Comparison of ENCODE assay signal across 15 cellular contexts in the genomic region with DNA sequence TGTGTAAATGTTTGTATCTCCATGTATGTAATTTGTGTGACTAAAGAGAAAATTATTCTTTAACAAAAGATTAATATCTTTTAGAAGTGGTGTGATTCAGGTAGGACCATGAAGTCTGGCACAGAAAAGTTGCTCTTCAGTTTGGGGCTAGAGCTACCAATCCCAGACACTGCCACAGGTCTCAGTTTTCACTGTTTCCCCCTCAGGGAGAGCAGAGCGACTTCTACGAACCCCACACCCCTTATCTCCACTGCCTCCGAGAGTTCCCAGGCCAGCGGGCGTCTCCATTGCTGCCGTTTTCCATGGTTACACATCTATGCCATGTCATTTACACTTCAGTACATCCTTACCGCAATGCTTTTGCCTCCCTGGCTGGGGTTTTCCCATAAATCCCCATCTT.
"Had no signal": no experiment of that assay in that cellular context is flagged by ENCODE, and none has a peak within 500 bp of the region (broad histone marks: within the 10 kb centered on the region; RNA-seq: fewer than 3 reads in every experiment).

No MANE protein-coding gene starts in this region.

- H3K27ac Mint-ChIP-seq: activated CD4-positive, alpha-beta T cell treated with anti-CD3 and anti-CD28 coated beads, Interleukin-2, amount 10 ng/mL, durations not matched to agents 7 days and 5 days; activated T-helper 17 cell treated with anti-CD3 and anti-CD28 coated beads, Interleukin-2, amount 50 U/mL, for 72 hours; naive B cell; T-helper 2 cell treated with Interferon-gamma antibody and Interleukin-4, amounts not matched to agents 5 μg/mL and 100 μg/mL, for 36 hours; type B pancreatic cell had no signal

- H3K9me3 Mint-ChIP-seq: T-helper 2 cell treated with Interferon-gamma antibody and Interleukin-4, amounts not matched to agents 5 μg/mL and 100 μg/mL, for 36 hours; type B pancreatic cell had no signal

- H3K4me3 ChIP-seq: left lung had no signal

- H3K27ac ChIP-seq: heart left ventricle, left lung, right atrium auricular region, suprapubic skin had no signal

- DNase-seq: activated CD4-positive, alpha-beta T cell treated with anti-CD3 and anti-CD28 coated beads, Interleukin-2, amount 10 ng/mL, durations not matched to agents 7 days and 5 days; activated naive CD4-positive, alpha-beta T cell treated with Interleukin-2 at 50 U/mL for 16 hours; heart left ventricle; kidney; mammary epithelial cell; naive B cell; occipital lobe; stimulated activated CD4-positive, alpha-beta T cell treated with anti-CD3 and anti-CD28 coated beads, Interleukin-4, amount 100 ng/mL, for 4 hours; stimulated activated naive CD8-positive, alpha-beta T cell treated with anti-CD3 and anti-CD28 coated beads, Interleukin-15, Interleukin-2, amounts not matched to agents 100 U/mL and 50 U/mL, for 24 hours had no signal

- H3K4me1 ChIP-seq: left lung had no signal

- H3K4me1 Mint-ChIP-seq: activated T-helper 17 cell treated with anti-CD3 and anti-CD28 coated beads, Interleukin-2, amount 50 U/mL, for 72 hours had no signal

- H3K4me3 Mint-ChIP-seq: activated CD4-positive, alpha-beta T cell treated with anti-CD3 and anti-CD28 coated beads, Interleukin-2, amount 10 ng/mL, durations not matched to agents 7 days and 5 days; activated T-helper 17 cell treated with anti-CD3 and anti-CD28 coated beads, Interleukin-2, amount 50 U/mL, for 72 hours; naive B cell; T-helper 2 cell treated with Interferon-gamma antibody and Interleukin-4, amounts not matched to agents 5 μg/mL and 100 μg/mL, for 36 hours had no signal

- H3K36me3 Mint-ChIP-seq: naive B cell, type B pancreatic cell had no signal

- H3K9me3 ChIP-seq: left lung, suprapubic skin had no signal

- H3K36me3 ChIP-seq: heart left ventricle, left lung, right atrium auricular region, suprapubic skin had no signal

- ATAC-seq: activated T-helper 17 cell treated with anti-CD3 and anti-CD28 coated beads, Interleukin-2, amount 50 U/mL, for 72 hours; left lung; stimulated activated naive CD8-positive, alpha-beta T cell treated with anti-CD3 and anti-CD28 coated beads, Interleukin-15, Interleukin-2, amounts not matched to agents 100 U/mL and 50 U/mL, for 24 hours had no signal
